24 cellular contexts compared by ENCODE assay signal in the genomic region with DNA sequence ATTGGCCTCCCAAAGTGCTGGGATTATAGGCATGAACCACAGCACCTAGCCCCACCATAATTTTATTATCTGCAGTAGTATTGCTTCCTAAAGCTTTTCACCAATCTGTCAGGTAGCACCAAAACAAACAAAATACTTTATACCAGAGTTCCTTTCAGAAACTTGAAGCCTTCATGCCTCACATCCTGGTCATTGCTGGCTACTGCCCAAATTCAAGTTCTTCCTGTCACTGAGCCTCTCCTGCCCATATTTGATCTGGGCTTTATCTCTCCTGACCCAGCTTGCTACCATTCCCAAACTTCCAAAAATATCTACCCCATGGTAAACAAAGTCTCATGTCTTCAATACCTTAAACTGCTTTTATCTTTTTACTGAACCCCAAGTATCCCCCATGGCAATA. TPM values are rescaled to one million over a fixed set of nuclear protein-coding genes. Genes with fewer than 3 reads are reported as not detected.
A peak's percentile ranks its signal among the peaks of the same experiment; 100 is the strongest.
DNase-seq lines count a peak whose midpoint lies in the region; ATAC-seq, FAIRE-seq and TF ChIP-seq lines count a peak whose summit lies in the region.
"Had no signal": no experiment of that assay in that cellular context is flagged by ENCODE, and none has a peak within 500 bp of the region (broad histone marks: within the 10 kb centered on the region; RNA-seq: fewer than 3 reads in every experiment).

No MANE protein-coding gene starts in this region.

- TF ChIP-seq EP300 in GM12878 (IDR thresholded peaks at IDR 0.05; ENCODE audit: borderline replicate concordance in 1 of 2, control insufficient read depth in 1 of 2, low read depth in 2 of 2, low read length in 2 of 2), result no peak

- no peak overlapping the region for H3K4me3 Mint-ChIP-seq in HFFc6
- H3K4me3 Mint-ChIP-seq: activated CD4-positive, alpha-beta memory T cell treated with anti-CD3 and anti-CD28 coated beads, Interleukin-2, amount 10 ng/mL, durations not matched to agents 7 days and 5 days; activated naive CD4-positive, alpha-beta T cell treated with anti-CD3 and anti-CD28 coated beads for 36 hours; T-helper 1 cell treated with Interleukin-12 subunit alpha and Interleukin-12 subunit beta and Interleukin-4 antibody, amounts not matched to agents 30 μg/mL and 1 μg/mL, for 36 hours; WTC11 had no signal

- RAD21 ChIA-PET in GM12878 (lab: Charles Lee; ENCODE audit: unreplicated experiment), result no interaction called here

- H3K27ac ChIP-seq in GM12878 (ENCODE audit: control insufficient read depth, insufficient read depth), result peak overlapping the region; percentile 2; the same call in 1 of the 2 replicates
- H3K27ac ChIP-seq: coronary artery, gastroesophageal sphincter, KMS-11 had no signal

- H3K27me3 Mint-ChIP-seq in HFFc6 (ENCODE audit: insufficient read depth), result peaks cover 13% of the 10 kb centered on the region; the same call in 1 of the 2 replicates
- H3K27me3 Mint-ChIP-seq: activated CD4-positive, alpha-beta memory T cell treated with anti-CD3 and anti-CD28 coated beads, Interleukin-2, amount 10 ng/mL, durations not matched to agents 7 days and 5 days had no signal

- peaks cover under 1% of the 10 kb centered on the region; the same call in 1 of the 2 replicates for H3K79me2 ChIP-seq in GM12878 (ENCODE audit: control insufficient read depth, insufficient read depth, low read length)

- no peak overlapping the region for H2AFZ ChIP-seq in GM12878 (ENCODE audit: control insufficient read depth, low read depth, low read length)

- no peak overlapping the region for H3K9ac ChIP-seq in GM12878 (ENCODE audit: control insufficient read depth, insufficient read depth, low read length)
- H3K9ac ChIP-seq: KMS-11 had no signal

- peaks cover 11% of the 10 kb centered on the region for H3K36me3 Mint-ChIP-seq in HFFc6 (ENCODE audit: low read depth)
- H3K36me3 Mint-ChIP-seq: WTC11 had no signal

- H3K4me1 ChIP-seq in GM12878 (ENCODE audit: control insufficient read depth, insufficient read depth, low read length), result peaks cover 9% of the 10 kb centered on the region

- POLR2A ChIA-PET in GM12878 (lab: Charles Lee), result no interaction called here

- peaks cover 0 to 10% of the 10 kb centered on the region in 2 experiments; a peak in 1 of 4 replicates for H3K36me3 ChIP-seq in GM12878 (ENCODE audit: control insufficient read depth in 2 of 2, insufficient read depth in 2 of 2, low read length in 1 of 2)
- H3K36me3 ChIP-seq: gastroesophageal sphincter had no signal

- TF ChIP-seq CTCF in HFFc6 (IDR thresholded peaks at IDR 0.05) (no peak), GM12878 (IDR thresholded peaks at IDR 0.05 in 2 of 3, conservative IDR thresholded peaks at IDR 0.05 in 1 of 3; ENCODE audit: control insufficient read depth in 2 of 3, extremely low read depth in 1 of 3, insufficient read depth in 1 of 3, low read depth in 3 of 3, low read length in 3 of 3) (no peak)

- peaks cover 26% of the 10 kb centered on the region for H3K4me1 Mint-ChIP-seq in HFFc6 (ENCODE audit: low read depth)
- H3K4me1 Mint-ChIP-seq: activated CD4-positive, alpha-beta memory T cell treated with anti-CD3 and anti-CD28 coated beads, Interleukin-2, amount 10 ng/mL, durations not matched to agents 7 days and 5 days; WTC11 had no signal

- in situ Hi-C loops in GM12878 (cut with MboI), result no loop called here

- SMC1A ChIA-PET in GM12878 (lab: Charles Lee; ENCODE audit: uncharacterized antibody, unreplicated experiment), result interaction anchor here (0.9 to 1.6 kb wide), 4 partner anchors 12 to 40 kb away, joined by 3 read pairs; no protein-coding TSS in a partner anchor

- no peak overlapping the region for H3K27ac Mint-ChIP-seq in HFFc6
- H3K27ac Mint-ChIP-seq: activated CD4-positive, alpha-beta memory T cell treated with anti-CD3 and anti-CD28 coated beads, Interleukin-2, amount 10 ng/mL, durations not matched to agents 7 days and 5 days; activated naive CD4-positive, alpha-beta T cell treated with anti-CD3 and anti-CD28 coated beads for 36 hours; T-helper 1 cell treated with Interleukin-12 subunit alpha and Interleukin-12 subunit beta and Interleukin-4 antibody, amounts not matched to agents 30 μg/mL and 1 μg/mL, for 36 hours; WTC11 had no signal

- DNase-seq in AG08396 (ENCODE audit: low spot score) (peak; percentile 19), HFFc6 (peak; percentile 33), GM12878 (ENCODE audit: low read depth, low spot score) (no peak), left ventricle myocardium superior (no peak), NOMO-1 treated with DMSO at 0.1 percent for 48 hours (lab: John Stamatoyannopoulos, UW; ENCODE audit: unreplicated experiment) (no peak), NCI-H524 treated with DMSO at 0.1 percent for 48 hours (lab: John Stamatoyannopoulos, UW) (no peak), DMS153 (lab: John Stamatoyannopoulos, UW) (no peak)
- DNase-seq: activated CD4-positive, alpha-beta memory T cell treated with anti-CD3 and anti-CD28 coated beads, Interleukin-2, amount 10 ng/mL, durations not matched to agents 7 days and 5 days; activated naive CD4-positive, alpha-beta T cell treated with anti-CD3 and anti-CD28 coated beads for 36 hours; activated T-cell treated with anti-CD3 and anti-CD28 coated beads, Interleukin-2, amount 50 U/mL, for 1 hour; anterior cingulate cortex; GOT3; NCI-H1092; NCI-H2029 treated with DMSO at 0.1 percent for 48 hours; NCI-H510A; SHP77 treated with DMSO at 0.1 percent for 48 hours; stimulated activated CD4-positive, alpha-beta T cell treated with anti-CD3 and anti-CD28 coated beads, Interleukin-12 subunit alpha, Interleukin-12 subunit beta, amount 100 ng/mL, for 4 hours had no signal

- H3K4me2 ChIP-seq in GM12878 (ENCODE audit: control insufficient read depth, insufficient read depth), result no peak overlapping the region; the same call in 1 of the 2 replicates
- H3K4me2 ChIP-seq: KMS-11 had no signal

- CTCF ChIA-PET in GM12878 (lab: Yijun Ruan, JAX), result interaction anchor here (1.0 to 5.3 kb wide), 4 partner anchors 11 to 174 kb away, joined by 3 to 30 read pairs (median 4); no protein-coding TSS in a partner anchor

- H4K20me1 ChIP-seq in GM12878 (ENCODE audit: control insufficient read depth, insufficient read depth), result no peaks in the 10 kb centered on the region

- no peak overlapping the region for H3K4me3 ChIP-seq in GM12878
- H3K4me3 ChIP-seq: coronary artery, gastroesophageal sphincter had no signal

- H3K27me3 ChIP-seq in GM12878 (replicated peaks in 1 of 2; ENCODE audit: control insufficient read depth in 2 of 2, insufficient read depth in 2 of 2, low read length in 1 of 2), result no peaks in the 10 kb centered on the region
- H3K27me3 ChIP-seq: gastroesophageal sphincter had no signal

- no TSS peak for BruUV-seq in GM12878 (replicated peaks; lab: Mats Ljungman, UMichigan)

- ATAC-seq in GM12878 (no peak), left ventricle myocardium superior (peak; percentile 54), GM19397 (IDR thresholded peaks at IDR 0.05; ENCODE audit: unreplicated experiment) (no peak)
- ATAC-seq: gastroesophageal sphincter, WTC11 had no signal

- intact Hi-C loops in GM12878 (cut with micrococcal nuclease; ENCODE audit: unreplicated experiment) (no loop called here), left ventricle myocardium superior (cut with micrococcal nuclease) (no loop called here)

- no peaks in the 10 kb centered on the region for H3K9me3 Mint-ChIP-seq in HFFc6
- H3K9me3 Mint-ChIP-seq: activated CD4-positive, alpha-beta memory T cell treated with anti-CD3 and anti-CD28 coated beads, Interleukin-2, amount 10 ng/mL, durations not matched to agents 7 days and 5 days; activated naive CD4-positive, alpha-beta T cell treated with anti-CD3 and anti-CD28 coated beads for 36 hours; T-helper 1 cell treated with Interleukin-12 subunit alpha and Interleukin-12 subunit beta and Interleukin-4 antibody, amounts not matched to agents 30 μg/mL and 1 μg/mL, for 36 hours; WTC11 had no signal

- no peak for TF ChIP-seq POLR2A in GM12878 (IDR thresholded peaks at IDR 0.05; ENCODE audit: low read depth, low read length)

- no peak for FAIRE-seq in GM12878 (lab: Jason Lieb, UNC)
- FAIRE-seq: endometrium had no signal

- no peak for TF ChIP-seq RAD21 in GM12878 (IDR thresholded peaks at IDR 0.05; ENCODE audit: insufficient read depth, low read depth, low read length)

- H3K9me3 ChIP-seq in GM12878 (replicated peaks; ENCODE audit: control insufficient read depth, insufficient read depth, low read length), result no peaks in the 10 kb centered on the region; the same call in none of the 3 replicates
- H3K9me3 ChIP-seq: gastroesophageal sphincter had no signal

TF ChIP-seq in GM12878, 131 proteins besides CTCF, POLR2A, EP300 and RAD21 (continues in another document):
- no peak for TF ChIP-seq CREB1 (IDR thresholded peaks at IDR 0.05; ENCODE audit: low read depth)
- TF ChIP-seq HDAC6 (IDR thresholded peaks at IDR 0.05; ENCODE audit: unreplicated experiment), result no peak
- no peak for TF ChIP-seq CEBPB (IDR thresholded peaks at IDR 0.05; ENCODE audit: borderline replicate concordance in 1 of 2, low read depth in 2 of 2, low read length in 2 of 2)
- no peak for TF ChIP-seq NR2C1 (IDR thresholded peaks at IDR 0.05)

RNA-seq across cellular contexts. Expression of a gene that starts 34.9 kb away (rescaled TPM):
- 100 to 1,000 TPM; 246 to 408 (median 279) TPM for total RNA-seq in HFFc6 (2021; fragmentation: NEBNext Ultra II Directional; extraction: Animal tissue kit (Norgen Biotek cat#: 25700))
- total RNA-seq in GM12878 (2013; cell fraction: nucleolus; rRNA removed), result 958 and 966 TPM in 2 replicates
- 139 and 159 TPM in 2 replicates for total RNA-seq in GM12878 (2014; rRNA removed)
- total RNA-seq in GM12878 (2014; rRNA removed; fragmentation: Illumina TruSeq; extraction: Trizol), result 156 and 165 TPM in 2 replicates
- 139 and 142 TPM in 2 replicates for total RNA-seq in GM12878 (2021)
- polyA plus RNA-seq in GM12878 (2011; ENCODE audit: low read depth), result 64.6 TPM
- 68.7 and 73.0 TPM in 2 replicates for polyA plus RNA-seq in GM12878 (2011; rRNA removed)
- polyA plus RNA-seq in GM12878 (2011; cell fraction: cytosol; rRNA removed), result 40.1 and 50.2 TPM in 2 replicates
- polyA plus RNA-seq in GM12878 (2011; cell fraction: nucleus; rRNA removed), result 186 and 281 TPM in 2 replicates
- 85.3 and 96.4 TPM in 2 replicates for polyA plus RNA-seq in GM12878 (2012)
- polyA plus RNA-seq in GM12878 (2014; fragmentation: Illumina TruSeq; extraction: Trizol), result 106 and 110 TPM in 2 replicates
- polyA plus RNA-seq in GM12878 (2014; fragmentation: Nextera tagmentation; extraction: Ambion mirVana), result 10 to 100 TPM; 32.1 to 35.6 TPM
- polyA plus RNA-seq in GM12878 (2014; rRNA removed), result 81.3 and 89.0 TPM in 2 replicates
- polyA plus RNA-seq in GM12878 (2016; fragmentation: Nextera tagmentation; extraction: Ambion mirVana), result 10 to 100 TPM; 47.1 to 64.2 TPM
- polyA minus RNA-seq in GM12878 (2011; rRNA and poly(A)+ RNA removed), result 245 and 297 TPM in 2 replicates
- polyA minus RNA-seq in GM12878 (2011; cell fraction: cytosol; rRNA and poly(A)+ RNA removed), result 58.9 and 59.6 TPM in 2 replicates
- 534 and 723 TPM in 2 replicates for polyA minus RNA-seq in GM12878 (2011; cell fraction: nucleus; rRNA and poly(A)+ RNA removed)
- total RNA-seq in left ventricle myocardium superior, result 225 TPM

Comparison
In these comparisons a context has a peak if more than half of its experiments do, and no peak if none do; other contexts are left out.
1. DNase-seq: peak in AG08396 (single experiment) and HFFc6 (single experiment); none in GM12878 (single experiment), left ventricle myocardium superior (single experiment), NOMO-1 treated with DMSO at 0.1 percent for 48 hours (single experiment), NCI-H524 treated with DMSO at 0.1 percent for 48 hours (single experiment) and DMS153 (single experiment).